Comparison of ENCODE assay signal across 1 cellular context in genomic region chr4:174686826-174687225, GRCh38.
TF ChIP-seq lines count a peak whose summit lies in the region.

No MANE protein-coding gene starts in this region.

TF ChIP-seq in K562, 482 proteins besides CTCF, POLR2A, EP300 and RAD21 (continued from another document):
- TF ChIP-seq THRA (IDR thresholded peaks at IDR 0.05) (no peak), GTF2A2 (tag; IDR thresholded peaks at IDR 0.05) (no peak), XRCC5 (IDR thresholded peaks at IDR 0.05; ENCODE audit: low read depth, low read length) (no peak), MAFF (IDR thresholded peaks at IDR 0.05; ENCODE audit: low read length) (no peak), CREB1 (IDR thresholded peaks at IDR 0.05) (no peak), CREB1 (CRISPR knock-in tag; IDR thresholded peaks at IDR 0.05) (no peak), RBM22 (IDR thresholded peaks at IDR 0.05; ENCODE audit: low read depth, low read length, poor library complexity, severe bottlenecking) (no peak), SP2 (IDR thresholded peaks at IDR 0.05; ENCODE audit: extremely low read depth, low read depth, low read length, poor library complexity, severe bottlenecking) (no peak)
